ENCODE assay signal across 1 cellular context in genomic region chr2:160308476-160308875, GRCh38.
A peak's percentile ranks its signal among the peaks of the same experiment; 100 is the strongest.
TF ChIP-seq lines count a peak whose summit lies in the region.

No MANE protein-coding gene starts in this region.

TF ChIP-seq in K562, 482 proteins besides CTCF, POLR2A, EP300 and RAD21:
- peak; percentile 56; the same call in 1 of the 2 replicates for TF ChIP-seq NFIX (CRISPR knock-in tag; IDR thresholded peaks at IDR 0.05; ENCODE audit: low read depth)
- TF ChIP-seq NFIC (IDR thresholded peaks at IDR 0.05) = peak; percentile 75
- TF ChIP-seq, protein P1, sequence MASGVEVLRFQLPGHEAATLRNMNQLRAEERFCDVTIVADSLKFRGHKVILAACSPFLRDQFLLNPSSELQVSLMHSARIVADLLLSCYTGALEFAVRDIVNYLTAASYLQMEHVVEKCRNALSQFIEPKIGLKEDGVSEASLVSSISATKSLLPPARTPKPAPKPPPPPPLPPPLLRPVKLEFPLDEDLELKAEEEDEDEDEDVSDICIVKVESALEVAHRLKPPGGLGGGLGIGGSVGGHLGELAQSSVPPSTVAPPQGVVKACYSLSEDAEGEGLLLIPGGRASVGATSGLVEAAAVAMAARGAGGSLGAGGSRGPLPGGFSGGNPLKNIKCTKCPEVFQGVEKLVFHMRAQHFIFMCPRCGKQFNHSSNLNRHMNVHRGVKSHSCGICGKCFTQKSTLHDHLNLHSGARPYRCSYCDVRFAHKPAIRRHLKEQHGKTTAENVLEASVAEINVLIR (CRISPR knock-in tag; IDR thresholded peaks at IDR 0.05) = no peak
